In the genomic region with DNA sequence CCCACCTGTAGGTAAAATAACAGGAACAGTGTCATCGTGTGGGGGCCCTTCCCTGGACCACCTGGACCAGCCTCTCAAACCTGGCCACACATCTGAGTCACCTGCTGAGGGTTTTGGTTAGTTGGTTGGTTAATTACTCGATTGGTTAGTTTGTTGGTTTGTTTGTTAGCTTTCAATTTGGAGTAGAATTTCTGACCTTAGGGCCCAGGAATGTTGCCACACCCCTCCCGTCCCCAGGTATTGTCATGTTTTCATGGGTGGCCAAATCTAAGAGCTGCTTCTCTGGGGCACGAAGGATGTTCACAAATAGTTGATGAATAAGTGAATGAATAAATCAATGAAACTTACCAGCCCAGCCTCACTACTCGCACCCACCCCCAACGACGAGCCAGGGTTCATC, we compare ENCODE assay signal across 2 cellular contexts.
TF ChIP-seq lines count a peak whose summit lies in the region.

No MANE protein-coding gene starts in this region.

TF ChIP-seq in Ishikawa, 13 proteins besides CTCF, POLR2A, EP300 and RAD21:
- TF ChIP-seq TEAD4 (IDR thresholded peaks at IDR 0.05) (peak; percentile 60), YY1 (IDR thresholded peaks at IDR 0.05; ENCODE audit: low read depth) (no peak), NFIC (IDR thresholded peaks at IDR 0.05) (no peak)

TF ChIP-seq in HepG2, 621 proteins besides CTCF, POLR2A, EP300 and RAD21:
- TF ChIP-seq HNRNPK (IDR thresholded peaks at IDR 0.05; ENCODE audit: low read depth, low read length, poor library complexity, severe bottlenecking) (no peak), SMAD3 (CRISPR knock-in tag; IDR thresholded peaks at IDR 0.05) (no peak), ZBTB40 (IDR thresholded peaks at IDR 0.05) (no peak), ZBTB40 (CRISPR knock-in tag; IDR thresholded peaks at IDR 0.05) (no peak), ZNF18 (CRISPR knock-in tag; IDR thresholded peaks at IDR 0.05; ENCODE audit: insufficient replicate concordance) (no peak), HNF4A (CRISPR knock-in tag; IDR thresholded peaks at IDR 0.05) (no peak), HNRNPH1 (optimal IDR thresholded peaks at IDR 0.05; ENCODE audit: low read depth, low read length) (no peak)
- TF ChIP-seq, protein P1, sequence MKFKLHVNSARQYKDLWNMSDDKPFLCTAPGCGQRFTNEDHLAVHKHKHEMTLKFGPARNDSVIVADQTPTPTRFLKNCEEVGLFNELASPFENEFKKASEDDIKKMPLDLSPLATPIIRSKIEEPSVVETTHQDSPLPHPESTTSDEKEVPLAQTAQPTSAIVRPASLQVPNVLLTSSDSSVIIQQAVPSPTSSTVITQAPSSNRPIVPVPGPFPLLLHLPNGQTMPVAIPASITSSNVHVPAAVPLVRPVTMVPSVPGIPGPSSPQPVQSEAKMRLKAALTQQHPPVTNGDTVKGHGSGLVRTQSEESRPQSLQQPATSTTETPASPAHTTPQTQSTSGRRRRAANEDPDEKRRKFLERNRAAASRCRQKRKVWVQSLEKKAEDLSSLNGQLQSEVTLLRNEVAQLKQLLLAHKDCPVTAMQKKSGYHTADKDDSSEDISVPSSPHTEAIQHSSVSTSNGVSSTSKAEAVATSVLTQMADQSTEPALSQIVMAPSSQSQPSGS (CRISPR knock-in tag; IDR thresholded peaks at IDR 0.05) = no peak
TF ChIP-seq in HepG2: peak in this region for 0.
